ENCODE assay signal across 8 cellular contexts in the genomic region with DNA sequence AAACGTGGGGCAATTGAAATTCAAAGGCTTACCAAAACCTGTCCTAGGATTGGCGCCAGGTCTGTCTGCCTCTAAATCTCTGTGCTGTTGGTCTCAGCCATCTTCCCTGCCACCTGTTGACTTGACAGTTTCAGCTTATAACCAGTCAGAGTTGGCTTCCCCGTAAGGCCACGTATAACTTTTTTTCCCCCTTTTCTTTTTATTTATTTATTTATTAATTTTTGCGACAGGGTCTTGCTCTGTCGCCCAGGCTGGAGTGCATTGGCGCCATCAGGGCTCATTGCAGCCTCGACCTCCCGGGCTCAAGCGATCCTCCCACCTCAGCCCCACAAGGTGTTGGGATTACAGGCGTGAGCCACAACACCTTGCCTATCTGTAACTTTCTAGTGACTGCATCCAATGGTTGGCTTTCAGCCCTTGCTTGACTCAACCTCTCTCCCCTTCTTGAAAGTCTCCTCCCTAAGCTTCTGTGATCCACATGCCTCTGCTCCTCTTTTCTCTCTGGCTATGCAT. TPM values are rescaled to one million over a fixed set of nuclear protein-coding genes. Genes with fewer than 3 reads are reported as not detected.
DNase-seq lines count a peak whose midpoint lies in the region; ATAC-seq and TF ChIP-seq lines count a peak whose summit lies in the region.

No MANE protein-coding gene starts in this region.

- intact Hi-C loops in CD4-positive, alpha-beta T cell (cut with DNase I, micrococcal nuclease) = loop anchor here (2.0 to 5.0 kb wide), 2 partner anchors 19 to 47 kb away; partner anchors contain the start of genes CAPN1 (in 1 of the 2) and ZNHIT2 (in 1 of the 2)

- no peaks in the 10 kb centered on the region for H3K9me3 ChIP-seq in CD4-positive, alpha-beta T cell (ENCODE audit: control insufficient read depth, low read length)
- no peaks in the 10 kb centered on the region for H3K9me3 ChIP-seq in NT2/D1 (ENCODE audit: insufficient read depth, low read length)
- no peaks in the 10 kb centered on the region for H3K9me3 ChIP-seq in neural progenitor cell (ENCODE audit: low read depth)

- H3K4me3 Mint-ChIP-seq in CD4-positive, alpha-beta T cell = peak overlapping the region; percentile 99
- peak overlapping the region; percentile 98 to 99 for H3K4me3 Mint-ChIP-seq in effector memory CD8-positive, alpha-beta T cell
- H3K4me3 Mint-ChIP-seq in neural progenitor cell = peak overlapping the region; percentile 98

- peak overlapping the region; percentile 30 for H2AFZ ChIP-seq in neural progenitor cell (replicated peaks)

- H3K27me3 ChIP-seq in CD4-positive, alpha-beta T cell (ENCODE audit: control insufficient read depth, insufficient read depth, low read length) = no peaks in the 10 kb centered on the region
- H3K27me3 ChIP-seq in NT2/D1 (ENCODE audit: insufficient read depth, insufficient read length) (no peaks in the 10 kb centered on the region), neural progenitor cell (peaks cover 9% of the 10 kb centered on the region)

- peaks cover 21% of the 10 kb centered on the region for H3K79me2 ChIP-seq in neural progenitor cell (ENCODE audit: low read depth)

- peaks cover 24% of the 10 kb centered on the region for H3K36me3 ChIP-seq in NT2/D1 (ENCODE audit: insufficient read depth, insufficient read length, low read length)
- H3K36me3 ChIP-seq in neural progenitor cell = no peaks in the 10 kb centered on the region

- H3K27ac Mint-ChIP-seq in CD4-positive, alpha-beta T cell = peak overlapping the region; percentile 100
- H3K27ac Mint-ChIP-seq in effector memory CD8-positive, alpha-beta T cell = peak overlapping the region; percentile 100
- H3K27ac Mint-ChIP-seq in neural progenitor cell = peak overlapping the region; percentile 100

- H3K4me3 ChIP-seq in NT2/D1 (ENCODE audit: insufficient read length, low read depth) (peak overlapping the region; percentile 96), neural progenitor cell (peak overlapping the region; percentile 93)

- H3K4me1 ChIP-seq in NT2/D1 (ENCODE audit: insufficient read depth, insufficient read length) (peaks cover 12% of the 10 kb centered on the region), neural progenitor cell (peaks cover 8% of the 10 kb centered on the region)

- peaks cover 11% of the 10 kb centered on the region for H3F3A ChIP-seq in neural progenitor cell (ENCODE audit: low read depth)

- POLR2A ChIA-PET in CD4-positive, alpha-beta T cell (lab: Charles Lee) = interaction anchor here (0.7 to 4.4 kb wide), 39 partner anchors 9 to 738 kb away, joined by 3 to 136 read pairs (median 6); partner anchors contain the start of genes ARL2, CAPN1, CDC42EP2 and CDCA5

- H3K4me2 ChIP-seq in neural progenitor cell = peak overlapping the region; percentile 99

- TF ChIP-seq CTCF in CD4-positive, alpha-beta T cell (IDR thresholded peaks at IDR 0.05) = no peak
- no peak for TF ChIP-seq CTCF in neural progenitor cell (IDR thresholded peaks at IDR 0.05)

- peak overlapping the region; percentile 99 for H3K9ac ChIP-seq in NT2/D1 (ENCODE audit: insufficient read length, low read depth)
- peak overlapping the region; percentile 58 for H3K9ac ChIP-seq in neural progenitor cell

- H3K27me3 Mint-ChIP-seq in CD4-positive, alpha-beta T cell = no peaks in the 10 kb centered on the region
- H3K27me3 Mint-ChIP-seq in effector memory CD8-positive, alpha-beta T cell = no peaks in the 10 kb centered on the region
- peaks cover 4% of the 10 kb centered on the region for H3K27me3 Mint-ChIP-seq in neural progenitor cell (ENCODE audit: insufficient read depth, low read depth)

- H3K36me3 Mint-ChIP-seq in CD4-positive, alpha-beta T cell (ENCODE audit: low read depth) = peaks cover 46% of the 10 kb centered on the region
- peaks cover 49% of the 10 kb centered on the region for H3K36me3 Mint-ChIP-seq in effector memory CD8-positive, alpha-beta T cell (ENCODE audit: insufficient read depth)
- H3K36me3 Mint-ChIP-seq in neural progenitor cell = no peaks in the 10 kb centered on the region

- ATAC-seq in CD4-positive, alpha-beta T cell (ENCODE audit: poor library complexity) = no peak
- ATAC-seq in effector memory CD8-positive, alpha-beta T cell (replicated peaks) = no peak
- no peak for ATAC-seq in HG02610 (IDR thresholded peaks at IDR 0.05; ENCODE audit: unreplicated experiment)
- no peak for ATAC-seq in HG03159 (IDR thresholded peaks at IDR 0.05; ENCODE audit: unreplicated experiment)

- H3K4me1 Mint-ChIP-seq in CD4-positive, alpha-beta T cell (ENCODE audit: low read depth) = peaks cover 45% of the 10 kb centered on the region
- H3K4me1 Mint-ChIP-seq in effector memory CD8-positive, alpha-beta T cell (ENCODE audit: low read depth in 2 of 2) = peaks cover 32 to 37% of the 10 kb centered on the region in 2 donors
- H3K4me1 Mint-ChIP-seq in neural progenitor cell = peaks cover 21% of the 10 kb centered on the region

- peak overlapping the region; percentile 96 for H3K27ac ChIP-seq in CD4-positive, alpha-beta T cell (ENCODE audit: low read depth, low read length)
- peak overlapping the region; percentile 75 for H3K27ac ChIP-seq in neural progenitor cell

- H4K20me1 ChIP-seq in neural progenitor cell (ENCODE audit: low read depth) = peaks cover 11% of the 10 kb centered on the region

- CTCF ChIA-PET in CD4-positive, alpha-beta T cell (lab: Charles Lee) = interaction anchor here (1.1 to 2.3 kb wide), 6 partner anchors 14 to 122 kb away, joined by 3 to 11 read pairs (median 4); partner anchors contain the start of genes ARL2, FAU, MRPL49 and TM7SF2

- H3K9me3 Mint-ChIP-seq in CD4-positive, alpha-beta T cell = no peaks in the 10 kb centered on the region
- no peaks in the 10 kb centered on the region for H3K9me3 Mint-ChIP-seq in effector memory CD8-positive, alpha-beta T cell
- peaks cover 2% of the 10 kb centered on the region for H3K9me3 Mint-ChIP-seq in neural progenitor cell

- DNase-seq in CD4-positive, alpha-beta T cell = no peak
- no peak for DNase-seq in NT2/D1 (ENCODE audit: low read depth, low spot score)
- DNase-seq in effector memory CD8-positive, alpha-beta T cell = no peak
- DNase-seq in neural progenitor cell (ENCODE audit: low spot score) = no peak
- no peak for DNase-seq in stimulated activated CD4-positive, alpha-beta T cell treated with anti-CD3 and anti-CD28 coated beads, Interleukin-1b, Interleukin-23, amount 100 ng/mL, for 48 hours
- DNase-seq in NCI-H187 (lab: John Stamatoyannopoulos, UW) = no peak

RNA-seq across cellular contexts. Expression of gene SYVN1, which starts 1.4 kb away (rescaled TPM):
- 10 to 100 TPM; 89.1 to 96.8 TPM for total RNA-seq in CD4-positive, alpha-beta T cell
- total RNA-seq in neural progenitor cell (ENCODE audit: low replicate concordance) = 7.2 and 12.0 TPM in 2 replicates

RNA-seq across cellular contexts. Expression of gene MRPL49, which starts 13.6 kb away (rescaled TPM):
- total RNA-seq in CD4-positive, alpha-beta T cell = 10 to 100 TPM; 53.0 to 53.3 TPM
- total RNA-seq in neural progenitor cell (ENCODE audit: low replicate concordance) = 38.3 and 57.5 TPM in 2 replicates

RNA-seq across cellular contexts. Expression of gene FAU, which starts 13.8 kb away (rescaled TPM):
- 1,000 to 10,000 TPM; 1,937 to 1,976 TPM for total RNA-seq in CD4-positive, alpha-beta T cell
- 227 and 288 TPM in 2 replicates for total RNA-seq in neural progenitor cell (ENCODE audit: low replicate concordance)

RNA-seq across cellular contexts. Expression of gene ZNHIT2, which starts 18.2 kb away (rescaled TPM):
- total RNA-seq in CD4-positive, alpha-beta T cell = 1 to 10 TPM; 9.0 to 9.5 TPM
- 1.5 and 8.1 TPM in 2 replicates for total RNA-seq in neural progenitor cell (ENCODE audit: low replicate concordance)

RNA-seq across cellular contexts. Expression of gene TM7SF2, which starts 24.0 kb away (rescaled TPM):
- 10 to 100 TPM; 20.0 to 20.4 TPM for total RNA-seq in CD4-positive, alpha-beta T cell
- total RNA-seq in neural progenitor cell (ENCODE audit: low replicate concordance) = 36.1 and 109 TPM in 2 replicates
